In genomic region chr17:75183999-75184884, GRCh38 we compare ENCODE assay signal across 3 cellular contexts.
TF ChIP-seq lines count a peak whose summit lies in the region.

No MANE protein-coding gene starts in this region.

TF ChIP-seq in IMR-90, 13 proteins besides CTCF, POLR2A, EP300 and RAD21:
- TF ChIP-seq USF2 (IDR thresholded peaks at IDR 0.05; ENCODE audit: low read depth, low read length) (no peak), BHLHE40 (IDR thresholded peaks at IDR 0.05; ENCODE audit: low read depth, low read length) (no peak), RCOR1 (IDR thresholded peaks at IDR 0.05; ENCODE audit: insufficient replicate concordance, low read length) (no peak), ELK1 (IDR thresholded peaks at IDR 0.05; ENCODE audit: borderline replicate concordance, low read depth, low read length) (no peak), MAFK (IDR thresholded peaks at IDR 0.05; ENCODE audit: low read depth, low read length) (no peak), SMC3 (IDR thresholded peaks at IDR 0.05; ENCODE audit: low read depth, low read length) (no peak)

TF ChIP-seq in GM12878, 131 proteins besides CTCF, POLR2A, EP300 and RAD21 (continues in another document):
- TF ChIP-seq MEF2B (IDR thresholded peaks at IDR 0.05; ENCODE audit: partially characterized antibody, poor library complexity, severe bottlenecking) = no peak
- TF ChIP-seq GATAD2B (conservative IDR thresholded peaks at IDR 0.05; ENCODE audit: low read depth) = no peak
- no peak for TF ChIP-seq EZH2 (IDR thresholded peaks at IDR 0.05; ENCODE audit: borderline replicate concordance, control insufficient read depth, low read depth, low read length)
- TF ChIP-seq CBX3 (IDR thresholded peaks at IDR 0.05; ENCODE audit: borderline replicate concordance, low read depth) = no peak
- TF ChIP-seq CEBPZ (IDR thresholded peaks at IDR 0.05; ENCODE audit: low read depth, low read length) = no peak
- TF ChIP-seq EED (IDR thresholded peaks at IDR 0.05; ENCODE audit: low read depth) = no peak
- no peak for TF ChIP-seq ZNF207 (IDR thresholded peaks at IDR 0.05; ENCODE audit: borderline replicate concordance)
- TF ChIP-seq SIN3A (IDR thresholded peaks at IDR 0.05; ENCODE audit: low read depth, low read length) = no peak
- no peak for TF ChIP-seq USF1 (IDR thresholded peaks at IDR 0.05; ENCODE audit: borderline replicate concordance, extremely low read length, insufficient read depth, low read depth, low read length)
- no peak for TF ChIP-seq ZNF384 (IDR thresholded peaks at IDR 0.05; ENCODE audit: borderline replicate concordance, low read depth, low read length)
- no peak for TF ChIP-seq MYC (IDR thresholded peaks at IDR 0.05; ENCODE audit: insufficient read depth, insufficient read length, insufficient replicate concordance, low read length, severe bottlenecking)
- no peak for TF ChIP-seq RCOR1 (conservative IDR thresholded peaks at IDR 0.05; ENCODE audit: low read depth, low read length)
- TF ChIP-seq TARDBP (IDR thresholded peaks at IDR 0.05; ENCODE audit: borderline replicate concordance) = no peak
- no peak for TF ChIP-seq RELB (IDR thresholded peaks at IDR 0.05; ENCODE audit: low read depth)
- no peak for TF ChIP-seq RAD51 (IDR thresholded peaks at IDR 0.05)
- TF ChIP-seq NFXL1 (IDR thresholded peaks at IDR 0.05; ENCODE audit: borderline replicate concordance) = no peak
- TF ChIP-seq SPI1 (IDR thresholded peaks at IDR 0.05; ENCODE audit: borderline replicate concordance, insufficient read depth, low read depth, low read length) = no peak
- TF ChIP-seq ATF7 (IDR thresholded peaks at IDR 0.05; ENCODE audit: low read depth) = no peak
- no peak for TF ChIP-seq RFX5 (IDR thresholded peaks at IDR 0.05; ENCODE audit: low read depth, low read length)

TF ChIP-seq in neural cell, 6 proteins besides CTCF, POLR2A, EP300 and RAD21:
- TF ChIP-seq SMC3 (conservative IDR thresholded peaks at IDR 0.05; ENCODE audit: poor library complexity) = no peak
- no peak for TF ChIP-seq EZH2 (IDR thresholded peaks at IDR 0.05; ENCODE audit: borderline replicate concordance, insufficient read depth, low read length, poor library complexity, severe bottlenecking)
- no peak for TF ChIP-seq POLR2AphosphoS5 (IDR thresholded peaks at IDR 0.05)
- TF ChIP-seq REST (IDR thresholded peaks at IDR 0.05; ENCODE audit: borderline replicate concordance) = no peak
- TF ChIP-seq TAF1 (IDR thresholded peaks at IDR 0.05; ENCODE audit: low read depth) = no peak
- TF ChIP-seq MXI1 (conservative IDR thresholded peaks at IDR 0.05; ENCODE audit: poor library complexity, severe bottlenecking) = no peak
